21 cellular contexts compared by ENCODE assay signal in the genomic region with DNA sequence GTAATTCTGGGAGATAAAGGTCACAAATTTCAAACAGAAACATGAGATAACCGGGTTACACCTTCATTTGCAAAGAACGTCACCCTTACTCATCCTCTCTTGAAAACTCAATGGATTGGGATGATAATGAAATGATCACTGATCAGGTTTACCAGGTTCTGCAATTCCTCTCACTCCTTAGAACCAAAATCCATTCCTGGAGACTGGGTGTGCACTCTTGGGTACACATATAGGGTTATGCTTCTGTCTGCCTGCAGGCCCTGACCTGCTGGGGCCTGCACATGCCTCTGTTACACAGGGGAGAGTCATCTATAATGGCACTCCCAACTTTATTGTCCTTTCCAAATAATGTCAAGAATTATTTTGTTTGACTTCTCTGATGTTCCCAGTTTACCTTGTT. TPM values are rescaled to one million over a fixed set of nuclear protein-coding genes. Genes with fewer than 3 reads are reported as not detected.
DNase-seq lines count a peak whose midpoint lies in the region; ATAC-seq, FAIRE-seq and TF ChIP-seq lines count a peak whose summit lies in the region.
"Had no signal": no experiment of that assay in that cellular context is flagged by ENCODE, and none has a peak within 500 bp of the region (broad histone marks: within the 10 kb centered on the region; RNA-seq: fewer than 3 reads in every experiment).

No MANE protein-coding gene starts in this region.

- FAIRE-seq in bronchial epithelial cell (lab: Jason Lieb, UNC) (peak; percentile 23), GM19239 (lab: Jason Lieb, UNC) (no peak)
- FAIRE-seq: D721Med, G401.6, GM12891 had no signal

- H3K4me3 ChIP-seq in breast epithelium = no peak overlapping the region
- no peak overlapping the region for H3K4me3 ChIP-seq in bronchial epithelial cell (ENCODE audit: low read depth, low read length)
- no peak overlapping the region for H3K4me3 ChIP-seq in esophagus squamous epithelium
- H3K4me3 ChIP-seq in suprapubic skin = no peak overlapping the region
- no peak overlapping the region for H3K4me3 ChIP-seq in lower lobe of right lung
- H3K4me3 ChIP-seq: BLaER1 treated with 17β-estradiol and CSF1 and Interleukin-3, amounts not matched to agents 10 nM and 100 nM had no signal

- no peaks in the 10 kb centered on the region for H3K4me1 ChIP-seq in breast epithelium
- H3K4me1 ChIP-seq in esophagus squamous epithelium = peaks cover 0 to 42% (median 11%) of the 10 kb centered on the region in 3 donors
- no peaks in the 10 kb centered on the region for H3K4me1 ChIP-seq in suprapubic skin
- H3K4me1 ChIP-seq in lower lobe of right lung = no peaks in the 10 kb centered on the region
- H3K4me1 ChIP-seq: BLaER1 treated with 17β-estradiol and CSF1 and Interleukin-3, amounts not matched to agents 10 nM and 100 nM; Caco-2 had no signal

- H3K36me3 ChIP-seq in breast epithelium = no peaks in the 10 kb centered on the region
- no peaks in the 10 kb centered on the region for H3K36me3 ChIP-seq in bronchial epithelial cell (ENCODE audit: control insufficient read depth, insufficient read depth, low read length)
- H3K36me3 ChIP-seq in esophagus squamous epithelium = no peaks in the 10 kb centered on the region
- no peaks in the 10 kb centered on the region for H3K36me3 ChIP-seq in suprapubic skin
- H3K36me3 ChIP-seq in lower lobe of right lung = no peaks in the 10 kb centered on the region
- H3K36me3 ChIP-seq: BLaER1 treated with 17β-estradiol and CSF1 and Interleukin-3, amounts not matched to agents 10 nM and 100 nM had no signal

- TF ChIP-seq CTCF in MCF 10A (IDR thresholded peaks at IDR 0.05; ENCODE audit: unreplicated experiment) = no peak
- TF ChIP-seq CTCF in breast epithelium (IDR thresholded peaks at IDR 0.05) = no peak
- TF ChIP-seq CTCF in bronchial epithelial cell (IDR thresholded peaks at IDR 0.05; ENCODE audit: insufficient read depth, low read length, severe bottlenecking) = no peak
- TF ChIP-seq CTCF in esophagus squamous epithelium (IDR thresholded peaks at IDR 0.05) = no peak
- TF ChIP-seq CTCF in suprapubic skin (IDR thresholded peaks at IDR 0.05) = no peak
- TF ChIP-seq CTCF in lower lobe of right lung (IDR thresholded peaks at IDR 0.05) = no peak

- H3K27ac ChIP-seq in breast epithelium = no peak overlapping the region
- H3K27ac ChIP-seq in esophagus squamous epithelium = peak overlapping the region in 3 of 4 donors; percentile 67 to 84 (median 70)
- H3K27ac ChIP-seq in suprapubic skin = peak overlapping the region; percentile 8
- H3K27ac ChIP-seq in lower lobe of right lung = no peak overlapping the region
- H3K27ac ChIP-seq: BLaER1 treated with 17β-estradiol and CSF1 and Interleukin-3, amounts not matched to agents 10 nM and 100 nM had no signal

- no peak overlapping the region for H3K27ac Mint-ChIP-seq in MCF 10A (ENCODE audit: low read depth, unreplicated experiment)
- H3K27ac Mint-ChIP-seq: B cell, HFFc6 had no signal

- CTCF ChIA-PET in MCF 10A (lab: Yijun Ruan, JAX) = interaction anchor here (0.6 to 9.1 kb wide), 4 partner anchors 32 to 742 kb away, joined by 3 to 171 read pairs (median 3); no protein-coding TSS in a partner anchor

- intact Hi-C loops in MCF 10A (cut with micrococcal nuclease) = loop anchor here (10.0 kb wide), 1 partner anchor 319 kb away; no protein-coding TSS in a partner anchor
- intact Hi-C loops in breast epithelium (cut with DNase I; ENCODE audit: low total_unique reads) = no loop called here
- intact Hi-C loops in esophagus squamous epithelium (cut with DNase I) = loop anchor here (10.0 kb wide), 1 partner anchor 221 kb away; no protein-coding TSS in a partner anchor
- intact Hi-C loops in lower lobe of right lung (cut with DNase I) = no loop called here

- no peak for TF ChIP-seq POLR2A in breast epithelium (IDR thresholded peaks at IDR 0.05)
- TF ChIP-seq POLR2A in esophagus squamous epithelium (IDR thresholded peaks at IDR 0.05) = no peak
- TF ChIP-seq POLR2A in suprapubic skin (IDR thresholded peaks at IDR 0.05) = no peak

- WGBS in esophagus squamous epithelium, 2 donors = 37 to 51% methylated on average over 2 of the region's 2 CpGs
- 55% methylated on average over 2 of the region's 2 CpGs for WGBS in suprapubic skin

- POLR2A ChIA-PET in MCF 10A (lab: Yijun Ruan, JAX) = interaction anchor here (1.3 kb wide), 1 partner anchor 222 kb away, joined by 3 read pairs; no protein-coding TSS in a partner anchor

- no peaks in the 10 kb centered on the region for H3K36me3 Mint-ChIP-seq in MCF 10A (ENCODE audit: insufficient read depth, unreplicated experiment)

- peak; percentile 36 for DNase-seq in MCF 10A (ENCODE audit: unreplicated experiment)
- no peak for DNase-seq in breast epithelium (ENCODE audit: low spot score in 2 of 2)
- DNase-seq in bronchial epithelial cell (ENCODE audit: low read depth) = peak; percentile 98
- DNase-seq in esophagus squamous epithelium (lab: John Stamatoyannopoulos, UW) = no peak
- DNase-seq in suprapubic skin (ENCODE audit: low spot score in 2 of 2) = no peak
- no peak for DNase-seq in lower lobe of right lung
- no peak for DNase-seq in GM19239 (ENCODE audit: insufficient read length, low spot score)
- DNase-seq: 8988T, Caco-2, GOT3, H7, HFFc6 had no signal

- H3K27me3 ChIP-seq in breast epithelium (no peaks in the 10 kb centered on the region), bronchial epithelial cell (ENCODE audit: control insufficient read depth, insufficient read depth, low read length) (peaks cover 2% of the 10 kb centered on the region), esophagus squamous epithelium (peaks cover 0 to 20% (median 0%) of the 10 kb centered on the region in 4 donors), suprapubic skin (no peaks in the 10 kb centered on the region), lower lobe of right lung (ENCODE audit: low read depth) (peaks cover 10% of the 10 kb centered on the region)
- H3K27me3 ChIP-seq: BLaER1 treated with 17β-estradiol and CSF1 and Interleukin-3, amounts not matched to agents 10 nM and 100 nM had no signal

- BruUV-seq in MCF 10A (replicated peaks; lab: Mats Ljungman, UMichigan) = no TSS peak

- no peak for ATAC-seq in lower lobe of right lung
- no peak for ATAC-seq in GM21423 (IDR thresholded peaks at IDR 0.05; ENCODE audit: unreplicated experiment)
- ATAC-seq: HCT116 had no signal

- no peaks in the 10 kb centered on the region for H3K9me3 Mint-ChIP-seq in MCF 10A (ENCODE audit: unreplicated experiment)
- H3K9me3 Mint-ChIP-seq: HFFc6 had no signal

- H3K9me3 ChIP-seq in breast epithelium (no peaks in the 10 kb centered on the region), esophagus squamous epithelium (no peaks in the 10 kb centered on the region), suprapubic skin (no peaks in the 10 kb centered on the region), lower lobe of right lung (no peaks in the 10 kb centered on the region)
- H3K9me3 ChIP-seq: BLaER1 treated with 17β-estradiol and CSF1 and Interleukin-3, amounts not matched to agents 10 nM and 100 nM; Caco-2 had no signal

- H3K4me1 Mint-ChIP-seq in MCF 10A (ENCODE audit: insufficient read depth, unreplicated experiment) = peaks cover 7% of the 10 kb centered on the region
- H3K4me1 Mint-ChIP-seq: B cell had no signal

- peaks cover 19% of the 10 kb centered on the region for H3K27me3 Mint-ChIP-seq in MCF 10A (ENCODE audit: insufficient read depth, unreplicated experiment)

- H3K4me3 Mint-ChIP-seq in MCF 10A (ENCODE audit: unreplicated experiment) = no peak overlapping the region
- H3K4me3 Mint-ChIP-seq: B cell, HFFc6 had no signal

- TF ChIP-seq EP300 in suprapubic skin (IDR thresholded peaks at IDR 0.05) = no peak

RNA-seq across cellular contexts. Expression of a gene that starts 8.3 kb away (rescaled TPM):
- 0.42 and 2.3 TPM in 2 replicates for total RNA-seq in MCF 10A (2022)
- total RNA-seq in breast epithelium = 10 to 100 TPM in 2 of 3 donors, under 1 TPM in 1; 0.64 to 16.7 (median 14.9) TPM
- 0.79 and 3.1 TPM in 2 replicates for total RNA-seq in bronchial epithelial cell
- 10 to 100 TPM; 42.7 to 50.6 (median 46.5) TPM for total RNA-seq in esophagus squamous epithelium
- 10 to 100 TPM in 1 of 4 donors, 1 to 10 TPM in 3; 3.3 to 11.3 (median 6.7) TPM for total RNA-seq in suprapubic skin
- total RNA-seq in lower lobe of right lung = 3.7 TPM
- total RNA-seq: A673, B cell had no signal

RNA-seq across cellular contexts. Expression of a gene that starts 37.5 kb away (rescaled TPM):
- not detected in 2 replicates for total RNA-seq in MCF 10A (2022)
- total RNA-seq in breast epithelium = not detected
- not detected in 2 replicates for total RNA-seq in bronchial epithelial cell
- under 1 TPM in 1 of 4 donors, not detected in 3; 0.13 TPM for total RNA-seq in esophagus squamous epithelium
- not detected for total RNA-seq in suprapubic skin
- total RNA-seq in lower lobe of right lung = not detected
- total RNA-seq: A673, B cell, Caco-2, H7, HFFc6, HT1080 had no signal

Comparison
In these comparisons a context has a peak if more than half of its experiments do, and no peak if none do; other contexts are left out.
1. DNase-seq: peak in MCF 10A (single experiment) and bronchial epithelial cell (single experiment); none in breast epithelium (0 of 2), esophagus squamous epithelium (single experiment), suprapubic skin (0 of 2), lower lobe of right lung (single experiment) and GM19239 (single experiment).
2. intact Hi-C loops: an anchor here in MCF 10A (10.0 kb wide) and esophagus squamous epithelium (10.0 kb wide); none called in breast epithelium and lower lobe of right lung.
3. H3K27ac ChIP-seq: peak in esophagus squamous epithelium (3 of 4) and suprapubic skin (single experiment); none in breast epithelium (0 of 2) and lower lobe of right lung (single experiment).